In the genomic region with DNA sequence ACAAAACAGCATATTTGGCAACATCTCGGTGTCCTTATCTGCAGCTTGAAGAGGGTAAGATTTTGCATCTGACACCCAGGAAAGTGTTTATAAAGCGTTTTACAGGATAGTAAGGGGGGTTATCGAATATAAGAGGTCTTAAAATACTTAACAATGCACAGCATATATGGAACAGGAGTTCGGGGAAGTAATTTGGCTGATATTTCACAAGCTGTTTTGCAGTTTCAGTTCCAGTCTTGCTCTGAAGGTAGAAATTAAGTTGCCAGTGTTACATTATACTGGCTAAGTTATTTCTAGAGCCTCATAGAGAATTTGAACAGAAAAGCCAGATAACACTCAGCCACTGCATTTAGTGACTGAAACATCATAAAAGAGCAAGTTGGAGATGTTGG, we compare ENCODE assay signal across 8 cellular contexts. TPM values are rescaled to one million over a fixed set of nuclear protein-coding genes. Genes with fewer than 3 reads are reported as not detected.
DNase-seq lines count a peak whose midpoint lies in the region; ATAC-seq and TF ChIP-seq lines count a peak whose summit lies in the region.

No MANE protein-coding gene starts in this region.

- no peaks in the 10 kb centered on the region for H3K27me3 Mint-ChIP-seq in activated naive CD4-positive, alpha-beta T cell treated with anti-CD3 and anti-CD28 coated beads, Interleukin-2, amount 50 U/mL, for 24 hours
- no peaks in the 10 kb centered on the region for H3K27me3 Mint-ChIP-seq in activated B cell treated with CpG ODN at 0.5 μM for 24 hours

- intact Hi-C loops in activated B cell treated with CpG ODN at 0.5 μM for 24 hours (cut with micrococcal nuclease): loop anchor here (2.0 to 10.0 kb wide), 5 partner anchors 221 to 1071 kb away; partner anchors contain the start of genes DMAC2L, KLHDC2, L2HGDH and LRR1
- intact Hi-C loops in right lobe of liver (cut with DNase I): loop anchor here (5.0 to 10.0 kb wide), 2 partner anchors 209 to 216 kb away; no protein-coding TSS in a partner anchor
- intact Hi-C loops in vagina (cut with DNase I): loop anchor here (2.0 kb wide), 1 partner anchor 213 kb away; no protein-coding TSS in a partner anchor

- H3K4me3 Mint-ChIP-seq in activated naive CD4-positive, alpha-beta T cell treated with anti-CD3 and anti-CD28 coated beads, Interleukin-2, amount 50 U/mL, for 24 hours: peak overlapping the region; percentile 94
- H3K4me3 Mint-ChIP-seq in activated B cell treated with CpG ODN at 0.5 μM for 24 hours: peak overlapping the region; percentile 84

- H3K4me1 ChIP-seq in right lobe of liver: peaks cover 0 to 15% (median 6%) of the 10 kb centered on the region in 4 donors
- peaks cover 40% of the 10 kb centered on the region for H3K4me1 ChIP-seq in vagina

- POLR2A ChIA-PET in activated B cell treated with CpG ODN at 0.5 μM for 24 hours (lab: Charles Lee): interaction anchor here (0.7 to 2.6 kb wide), 3 partner anchors 109 to 681 kb away, joined by 3 to 16 read pairs (median 5); partner anchors contain the start of genes DMAC2L, L2HGDH and NEMF

- H3K9me3 Mint-ChIP-seq in activated naive CD4-positive, alpha-beta T cell treated with anti-CD3 and anti-CD28 coated beads, Interleukin-2, amount 50 U/mL, for 24 hours: no peaks in the 10 kb centered on the region
- H3K9me3 Mint-ChIP-seq in activated B cell treated with CpG ODN at 0.5 μM for 24 hours: peaks cover 5% of the 10 kb centered on the region

- H3K27me3 ChIP-seq in right lobe of liver (no peaks in the 10 kb centered on the region), vagina (no peaks in the 10 kb centered on the region)

- H3K4me3 ChIP-seq in right lobe of liver (peak overlapping the region in 2 of 3 donors; percentile 77 to 90), vagina (peak overlapping the region; percentile 85 to 86)

- peak overlapping the region; percentile 56 for H3K27ac Mint-ChIP-seq in activated naive CD4-positive, alpha-beta T cell treated with anti-CD3 and anti-CD28 coated beads, Interleukin-2, amount 50 U/mL, for 24 hours
- H3K27ac Mint-ChIP-seq in activated B cell treated with CpG ODN at 0.5 μM for 24 hours: peak overlapping the region; percentile 88

- H3K27ac ChIP-seq in right lobe of liver (peak overlapping the region in 1 of 3 donors; percentile 1), vagina (peak overlapping the region; percentile 97)

- no peak for DNase-seq in activated naive CD4-positive, alpha-beta T cell (lab: John Stamatoyannopoulos, UW)
- no peak for DNase-seq in activated B cell treated with CpG ODN at 0.5 μM for 24 hours
- no peak for DNase-seq in right lobe of liver
- DNase-seq in vagina (ENCODE audit: extremely low spot score in 2 of 2): no peak
- no peak for DNase-seq in SK-N-DZ (ENCODE audit: low spot score)
- no peak for DNase-seq in anterior cingulate cortex (lab: John Stamatoyannopoulos, UW)
- no peak for DNase-seq in occipital lobe (lab: John Stamatoyannopoulos, UW)

- H3K36me3 Mint-ChIP-seq in activated naive CD4-positive, alpha-beta T cell treated with anti-CD3 and anti-CD28 coated beads, Interleukin-2, amount 50 U/mL, for 24 hours: peaks cover 3% of the 10 kb centered on the region
- H3K36me3 Mint-ChIP-seq in activated B cell treated with CpG ODN at 0.5 μM for 24 hours (ENCODE audit: low read depth): peaks cover 9% of the 10 kb centered on the region

- TF ChIP-seq POLR2A in right lobe of liver (IDR thresholded peaks at IDR 0.05) (no peak), vagina (IDR thresholded peaks at IDR 0.05) (no peak)

- H3K36me3 ChIP-seq in right lobe of liver: peaks cover 0 to 3% (median 0%) of the 10 kb centered on the region in 4 donors
- no peaks in the 10 kb centered on the region for H3K36me3 ChIP-seq in vagina

- H3K9me3 ChIP-seq in right lobe of liver (no peaks in the 10 kb centered on the region), vagina (no peaks in the 10 kb centered on the region)

- TF ChIP-seq CTCF in activated B cell treated with CpG ODN at 0.5 μM for 24 hours (IDR thresholded peaks at IDR 0.05) (no peak), right lobe of liver (IDR thresholded peaks at IDR 0.05) (no peak), vagina (IDR thresholded peaks at IDR 0.05) (no peak)

- CTCF ChIA-PET in activated B cell treated with CpG ODN at 0.5 μM for 24 hours (lab: Charles Lee): interaction anchor here (1.2 to 2.8 kb wide), 3 partner anchors 9 to 213 kb away, joined by 3 to 26 read pairs (median 3); no protein-coding TSS in a partner anchor

- WGBS in right lobe of liver (ENCODE audit: insufficient coverage, low coverage, low lambda C conversion rate, missing lambda C conversion rate): 20% methylated on average over 4 of the region's 4 CpGs

- no peak for ATAC-seq in activated B cell treated with CpG ODN at 0.5 μM for 24 hours (ENCODE audit: low read depth)
- no peak for ATAC-seq in right lobe of liver

- H3K4me1 Mint-ChIP-seq in activated naive CD4-positive, alpha-beta T cell treated with anti-CD3 and anti-CD28 coated beads, Interleukin-2, amount 50 U/mL, for 24 hours: peaks cover 50% of the 10 kb centered on the region
- peaks cover 44% of the 10 kb centered on the region for H3K4me1 Mint-ChIP-seq in activated B cell treated with CpG ODN at 0.5 μM for 24 hours

RNA-seq across cellular contexts. Expression of gene MAP4K5, which starts 0.9 kb away (rescaled TPM):
- total RNA-seq in activated B cell treated with CpG ODN at 0.5 μM for 24 hours (32.5 and 34.1 TPM in 2 replicates), right lobe of liver (10 to 100 TPM in 4 of 6 experiments, 1 to 10 TPM in 2; 6.5 to 31.3 (median 14.4) TPM), vagina (158 TPM), occipital lobe (148 TPM)
- 77.9 and 92.5 TPM in 2 replicates for polyA plus RNA-seq in SK-N-DZ (2014; cell fraction: cytosol; rRNA removed)
- polyA plus RNA-seq in SK-N-DZ (2014; cell fraction: nucleus; rRNA removed): 157 and 213 TPM in 2 replicates

RNA-seq across cellular contexts. Expression of gene ATL1, which starts 26.6 kb away (rescaled TPM):
- total RNA-seq in activated B cell treated with CpG ODN at 0.5 μM for 24 hours (0.49 and 1.4 TPM in 2 replicates), right lobe of liver (under 1 TPM in 5 of 6 experiments, not detected in 1; 0.18 to 0.47 (median 0.27) TPM), vagina (6.9 TPM), occipital lobe (99.8 TPM)
- 16.0 and 20.2 TPM in 2 replicates for polyA plus RNA-seq in SK-N-DZ (2014; cell fraction: cytosol; rRNA removed)
- polyA plus RNA-seq in SK-N-DZ (2014; cell fraction: nucleus; rRNA removed): 9.1 and 15.1 TPM in 2 replicates

Comparison
In these comparisons a context has a peak if more than half of its experiments do, and no peak if none do; other contexts are left out.
1. RNA of gene ATL1, which starts 26.6 kb away (total RNA-seq): 99.8 TPM in occipital lobe (single experiment); 6.9 TPM in vagina (single experiment), 0.49 to 1.4 TPM in activated B cell treated with CpG ODN at 0.5 μM for 24 hours and 0.18 to 0.47 TPM in right lobe of liver; every median in the first group is over 10 times any median in the second.